32 cellular contexts compared by ENCODE assay signal in genomic region chr13:35812730-35813129, GRCh38.
"Had no signal": no experiment of that assay in that cellular context is flagged by ENCODE, and none has a peak within 500 bp of the region (broad histone marks: within the 10 kb centered on the region; RNA-seq: fewer than 3 reads in every experiment).

No MANE protein-coding gene starts in this region.

- H3K27ac Mint-ChIP-seq: activated CD4-positive, alpha-beta memory T cell treated with anti-CD3 and anti-CD28 coated beads for 36 hours; activated CD4-positive, alpha-beta T cell treated with anti-CD3 and anti-CD28 coated beads, Interleukin-2, amount 10 ng/mL, durations not matched to agents 24 days and 14 days; activated naive CD4-positive, alpha-beta T cell treated with anti-CD3 and anti-CD28 coated beads for 36 hours; activated naive CD8-positive, alpha-beta T cell treated with anti-CD3 and anti-CD28 coated beads for 36 hours; activated T-helper 1 cell treated with anti-CD3 and anti-CD28 coated beads, Interleukin-12 subunit alpha, Interleukin-12 subunit beta, Interleukin-2, Interleukin-4 antibody, amounts not matched to agents 30 ng/mL and 10 ng/mL and 1 ng/mL, durations not matched to agents 14 hours and 24 hours and 36 hours; naive thymus-derived CD8-positive, alpha-beta T cell; neural progenitor cell; stimulated activated naive B cell treated with anti-CD40 and anti-IgM and Interleukin-4, amounts not matched to agents 10 μg/mL and 1 μg/mL and 100 μg/mL, for 72 hours; T-helper 1 cell treated with Interleukin-12 subunit alpha and Interleukin-12 subunit beta and Interleukin-4 antibody, amounts not matched to agents 30 μg/mL and 1 μg/mL, for 36 hours had no signal

- H3K27ac ChIP-seq: adrenal gland, body of pancreas, foreskin keratinocyte, heart right ventricle, neural progenitor cell, parathyroid adenoma, psoas muscle, tibial nerve, WERI-Rb-1 had no signal

- H3K4me3 ChIP-seq: adrenal gland, body of pancreas, heart right ventricle, neural progenitor cell, psoas muscle, stomach, tibial nerve had no signal

- ATAC-seq: body of pancreas; foreskin keratinocyte; naive thymus-derived CD8-positive, alpha-beta T cell; psoas muscle; stimulated activated naive B cell treated with anti-CD40 and anti-IgM and Interleukin-4, amounts not matched to agents 10 μg/mL and 1 μg/mL and 100 μg/mL, for 72 hours had no signal

- H3K9me3 ChIP-seq: adrenal gland, body of pancreas, heart right ventricle, psoas muscle, stomach, tibial nerve had no signal

- FAIRE-seq: endothelial cell of umbilical vein, islet of Langerhans had no signal

- H3K4me1 ChIP-seq: adrenal gland, body of pancreas, foreskin keratinocyte, heart right ventricle, neural progenitor cell, parathyroid adenoma, psoas muscle, tibial nerve had no signal

- H3K36me3 Mint-ChIP-seq: activated CD4-positive, alpha-beta memory T cell treated with anti-CD3 and anti-CD28 coated beads for 36 hours; activated naive CD8-positive, alpha-beta T cell treated with anti-CD3 and anti-CD28 coated beads for 36 hours; naive thymus-derived CD8-positive, alpha-beta T cell; stimulated activated naive B cell treated with anti-CD40 and anti-IgM and Interleukin-4, amounts not matched to agents 10 μg/mL and 1 μg/mL and 100 μg/mL, for 72 hours had no signal

- H3K27me3 ChIP-seq: adrenal gland, body of pancreas, heart right ventricle, neural progenitor cell, stomach, tibial nerve had no signal

- H3K27me3 Mint-ChIP-seq: activated CD4-positive, alpha-beta memory T cell treated with anti-CD3 and anti-CD28 coated beads for 36 hours; activated CD4-positive, alpha-beta T cell treated with anti-CD3 and anti-CD28 coated beads, Interleukin-2, amount 10 ng/mL, durations not matched to agents 24 days and 14 days; activated naive CD8-positive, alpha-beta T cell treated with anti-CD3 and anti-CD28 coated beads for 36 hours; stimulated activated naive B cell treated with anti-CD40 and anti-IgM and Interleukin-4, amounts not matched to agents 10 μg/mL and 1 μg/mL and 100 μg/mL, for 72 hours had no signal

- H3K9ac ChIP-seq: neural progenitor cell, parathyroid adenoma had no signal

- H3K4me1 Mint-ChIP-seq: activated CD4-positive, alpha-beta T cell treated with anti-CD3 and anti-CD28 coated beads, Interleukin-2, amount 10 ng/mL, durations not matched to agents 24 days and 14 days; activated naive CD8-positive, alpha-beta T cell treated with anti-CD3 and anti-CD28 coated beads for 36 hours; naive thymus-derived CD8-positive, alpha-beta T cell; stimulated activated naive B cell treated with anti-CD40 and anti-IgM and Interleukin-4, amounts not matched to agents 10 μg/mL and 1 μg/mL and 100 μg/mL, for 72 hours had no signal

- H3K79me2 ChIP-seq: parathyroid adenoma had no signal

- H2AFZ ChIP-seq: neural progenitor cell, parathyroid adenoma had no signal

- H3K4me3 Mint-ChIP-seq: activated CD4-positive, alpha-beta memory T cell treated with anti-CD3 and anti-CD28 coated beads for 36 hours; activated CD4-positive, alpha-beta T cell treated with anti-CD3 and anti-CD28 coated beads, Interleukin-2, amount 10 ng/mL, durations not matched to agents 24 days and 14 days; activated naive CD4-positive, alpha-beta T cell treated with anti-CD3 and anti-CD28 coated beads for 36 hours; activated naive CD8-positive, alpha-beta T cell treated with anti-CD3 and anti-CD28 coated beads for 36 hours; activated T-helper 1 cell treated with anti-CD3 and anti-CD28 coated beads, Interleukin-12 subunit alpha, Interleukin-12 subunit beta, Interleukin-2, Interleukin-4 antibody, amounts not matched to agents 30 ng/mL and 10 ng/mL and 1 ng/mL, durations not matched to agents 14 hours and 24 hours and 36 hours; mesothelial cell of epicardium; naive thymus-derived CD8-positive, alpha-beta T cell; neural progenitor cell; stimulated activated naive B cell treated with anti-CD40 and anti-IgM and Interleukin-4, amounts not matched to agents 10 μg/mL and 1 μg/mL and 100 μg/mL, for 72 hours; T-helper 1 cell treated with Interleukin-12 subunit alpha and Interleukin-12 subunit beta and Interleukin-4 antibody, amounts not matched to agents 30 μg/mL and 1 μg/mL, for 36 hours had no signal

- H3K9me3 Mint-ChIP-seq: activated CD4-positive, alpha-beta memory T cell treated with anti-CD3 and anti-CD28 coated beads for 36 hours; activated CD4-positive, alpha-beta T cell treated with anti-CD3 and anti-CD28 coated beads, Interleukin-2, amount 10 ng/mL, durations not matched to agents 24 days and 14 days; activated naive CD4-positive, alpha-beta T cell treated with anti-CD3 and anti-CD28 coated beads for 36 hours; activated naive CD8-positive, alpha-beta T cell treated with anti-CD3 and anti-CD28 coated beads for 36 hours; activated T-helper 1 cell treated with anti-CD3 and anti-CD28 coated beads, Interleukin-12 subunit alpha, Interleukin-12 subunit beta, Interleukin-2, Interleukin-4 antibody, amounts not matched to agents 30 ng/mL and 10 ng/mL and 1 ng/mL, durations not matched to agents 14 hours and 24 hours and 36 hours; mesothelial cell of epicardium; naive thymus-derived CD8-positive, alpha-beta T cell; neural progenitor cell; stimulated activated naive B cell treated with anti-CD40 and anti-IgM and Interleukin-4, amounts not matched to agents 10 μg/mL and 1 μg/mL and 100 μg/mL, for 72 hours; T-helper 1 cell treated with Interleukin-12 subunit alpha and Interleukin-12 subunit beta and Interleukin-4 antibody, amounts not matched to agents 30 μg/mL and 1 μg/mL, for 36 hours had no signal

- DNase-seq: activated CD4-positive, alpha-beta memory T cell treated with anti-CD3 and anti-CD28 coated beads for 36 hours; activated CD4-positive, alpha-beta T cell treated with anti-CD3 and anti-CD28 coated beads, Interleukin-2, amount 10 ng/mL, durations not matched to agents 24 days and 14 days; activated CD4-positive, CD25-positive, alpha-beta regulatory T cell treated with anti-CD3 and anti-CD28 coated beads, Interleukin-2, amount 50 U/mL, for 72 hours; activated CD8-positive, alpha-beta memory T cell treated with anti-CD3 and anti-CD28 coated beads, Interleukin-2, amount 50 U/mL, for 4 hours; activated effector memory CD4-positive, alpha-beta T cell treated with anti-CD3 and anti-CD28 coated beads, Interleukin-2, amount 50 U/mL, for 16 hours; activated naive CD4-positive, alpha-beta T cell treated with anti-CD3 and anti-CD28 coated beads for 36 hours; activated naive CD8-positive, alpha-beta T cell treated with anti-CD3 and anti-CD28 coated beads for 36 hours; activated T-cell treated with anti-CD3 and anti-CD28 coated beads, Interleukin-2, amount 50 U/mL, for 1 hour; adrenal gland; aorta; body of pancreas; caudate nucleus; heart right ventricle; naive thymus-derived CD8-positive, alpha-beta T cell; occipital lobe; psoas muscle; stimulated activated CD4-positive, alpha-beta T cell treated with anti-CD3 and anti-CD28 coated beads, Interleukin-15, amount 100 ng/mL, for 24 hours; stimulated activated CD4-positive, alpha-beta T cell treated with anti-CD3 and anti-CD28 coated beads, Interleukin-2, amount 100 ng/mL, for 24 hours; stimulated activated naive B cell treated with anti-CD40 and anti-IgM and Interleukin-4, amounts not matched to agents 10 μg/mL and 1 μg/mL and 100 μg/mL, for 72 hours; stomach; SW 1271; T1000; WERI-Rb-1 had no signal

- H3K36me3 ChIP-seq: adrenal gland, neural progenitor cell, stomach, tibial nerve, WERI-Rb-1 had no signal

- H3K4me2 ChIP-seq: neural progenitor cell had no signal
